Comparison of ENCODE assay signal across 1 cellular context in the genomic region with DNA sequence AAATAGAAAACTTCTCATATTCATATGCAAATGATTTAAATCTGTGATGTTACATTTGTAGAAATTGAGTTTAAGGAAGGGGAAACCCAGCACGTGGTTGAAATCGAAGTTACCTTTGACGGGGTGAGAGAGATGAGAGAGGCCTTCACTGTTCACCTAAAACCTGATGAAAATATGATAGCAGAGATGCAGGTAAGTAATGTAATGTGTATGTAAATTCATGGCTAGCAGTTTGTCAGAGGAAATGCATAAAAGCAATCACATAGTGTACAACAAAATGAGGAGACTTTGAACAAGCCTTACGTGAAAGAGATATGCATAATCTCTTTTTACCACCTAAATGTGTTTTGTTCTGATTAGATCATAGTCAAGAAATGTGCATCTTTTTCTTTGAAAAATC.
TF ChIP-seq lines count a peak whose summit lies in the region.

No MANE protein-coding gene starts in this region.

TF ChIP-seq in GM23338, 12 proteins besides CTCF, POLR2A, EP300 and RAD21 (continued from another document):
- TF ChIP-seq, protein P1, sequence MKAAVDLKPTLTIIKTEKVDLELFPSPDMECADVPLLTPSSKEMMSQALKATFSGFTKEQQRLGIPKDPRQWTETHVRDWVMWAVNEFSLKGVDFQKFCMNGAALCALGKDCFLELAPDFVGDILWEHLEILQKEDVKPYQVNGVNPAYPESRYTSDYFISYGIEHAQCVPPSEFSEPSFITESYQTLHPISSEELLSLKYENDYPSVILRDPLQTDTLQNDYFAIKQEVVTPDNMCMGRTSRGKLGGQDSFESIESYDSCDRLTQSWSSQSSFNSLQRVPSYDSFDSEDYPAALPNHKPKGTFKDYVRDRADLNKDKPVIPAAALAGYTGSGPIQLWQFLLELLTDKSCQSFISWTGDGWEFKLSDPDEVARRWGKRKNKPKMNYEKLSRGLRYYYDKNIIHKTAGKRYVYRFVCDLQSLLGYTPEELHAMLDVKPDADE (IDR thresholded peaks at IDR 0.05): no peak
- TF ChIP-seq ZNF331 (CRISPR knock-in tag; IDR thresholded peaks at IDR 0.05; ENCODE audit: low read depth) (no peak), POLR2AphosphoS5 (IDR thresholded peaks at IDR 0.05; ENCODE audit: low read depth) (no peak)
- TF ChIP-seq, protein P2, sequence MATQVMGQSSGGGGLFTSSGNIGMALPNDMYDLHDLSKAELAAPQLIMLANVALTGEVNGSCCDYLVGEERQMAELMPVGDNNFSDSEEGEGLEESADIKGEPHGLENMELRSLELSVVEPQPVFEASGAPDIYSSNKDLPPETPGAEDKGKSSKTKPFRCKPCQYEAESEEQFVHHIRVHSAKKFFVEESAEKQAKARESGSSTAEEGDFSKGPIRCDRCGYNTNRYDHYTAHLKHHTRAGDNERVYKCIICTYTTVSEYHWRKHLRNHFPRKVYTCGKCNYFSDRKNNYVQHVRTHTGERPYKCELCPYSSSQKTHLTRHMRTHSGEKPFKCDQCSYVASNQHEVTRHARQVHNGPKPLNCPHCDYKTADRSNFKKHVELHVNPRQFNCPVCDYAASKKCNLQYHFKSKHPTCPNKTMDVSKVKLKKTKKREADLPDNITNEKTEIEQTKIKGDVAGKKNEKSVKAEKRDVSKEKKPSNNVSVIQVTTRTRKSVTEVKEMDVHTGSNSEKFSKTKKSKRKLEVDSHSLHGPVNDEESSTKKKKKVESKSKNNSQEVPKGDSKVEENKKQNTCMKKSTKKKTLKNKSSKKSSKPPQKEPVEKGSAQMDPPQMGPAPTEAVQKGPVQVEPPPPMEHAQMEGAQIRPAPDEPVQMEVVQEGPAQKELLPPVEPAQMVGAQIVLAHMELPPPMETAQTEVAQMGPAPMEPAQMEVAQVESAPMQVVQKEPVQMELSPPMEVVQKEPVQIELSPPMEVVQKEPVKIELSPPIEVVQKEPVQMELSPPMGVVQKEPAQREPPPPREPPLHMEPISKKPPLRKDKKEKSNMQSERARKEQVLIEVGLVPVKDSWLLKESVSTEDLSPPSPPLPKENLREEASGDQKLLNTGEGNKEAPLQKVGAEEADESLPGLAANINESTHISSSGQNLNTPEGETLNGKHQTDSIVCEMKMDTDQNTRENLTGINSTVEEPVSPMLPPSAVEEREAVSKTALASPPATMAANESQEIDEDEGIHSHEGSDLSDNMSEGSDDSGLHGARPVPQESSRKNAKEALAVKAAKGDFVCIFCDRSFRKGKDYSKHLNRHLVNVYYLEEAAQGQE (IDR thresholded peaks at IDR 0.05; ENCODE audit: unreplicated experiment): no peak
